In the genomic region with DNA sequence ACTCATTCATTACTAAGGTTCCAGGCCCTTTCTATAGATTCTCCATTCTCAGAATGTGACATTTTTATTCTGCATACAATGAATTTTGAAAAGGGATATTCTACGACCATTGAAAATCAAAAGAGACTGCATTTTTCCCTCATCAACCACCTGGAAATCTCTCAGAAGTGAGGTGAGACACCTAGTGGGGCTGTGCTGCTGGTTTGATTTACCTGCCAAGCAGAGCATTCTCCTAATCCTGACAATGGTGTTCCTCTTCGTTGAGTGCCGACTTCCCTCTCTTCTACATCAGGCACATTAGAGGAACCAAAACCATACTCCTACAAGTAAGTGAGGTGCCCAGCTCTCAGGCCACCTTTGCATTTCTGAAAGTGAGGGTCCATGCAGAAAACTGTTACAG, we compare ENCODE assay signal across 1 cellular context.
TF ChIP-seq lines count a peak whose summit lies in the region.

No MANE protein-coding gene starts in this region.

TF ChIP-seq in WTC11, 78 proteins besides CTCF, POLR2A, EP300 and RAD21 (continued from another document):
- TF ChIP-seq, protein P1, sequence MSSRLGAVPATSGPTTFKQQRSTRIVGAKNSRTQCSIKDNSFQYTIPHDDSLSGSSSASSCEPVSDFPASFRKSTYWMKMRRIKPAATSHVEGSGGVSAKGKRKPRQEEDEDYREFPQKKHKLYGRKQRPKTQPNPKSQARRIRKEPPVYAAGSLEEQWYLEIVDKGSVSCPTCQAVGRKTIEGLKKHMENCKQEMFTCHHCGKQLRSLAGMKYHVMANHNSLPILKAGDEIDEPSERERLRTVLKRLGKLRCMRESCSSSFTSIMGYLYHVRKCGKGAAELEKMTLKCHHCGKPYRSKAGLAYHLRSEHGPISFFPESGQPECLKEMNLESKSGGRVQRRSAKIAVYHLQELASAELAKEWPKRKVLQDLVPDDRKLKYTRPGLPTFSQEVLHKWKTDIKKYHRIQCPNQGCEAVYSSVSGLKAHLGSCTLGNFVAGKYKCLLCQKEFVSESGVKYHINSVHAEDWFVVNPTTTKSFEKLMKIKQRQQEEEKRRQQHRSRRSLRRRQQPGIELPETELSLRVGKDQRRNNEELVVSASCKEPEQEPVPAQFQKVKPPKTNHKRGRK (CRISPR knock-in tag; IDR thresholded peaks at IDR 0.05; ENCODE audit: borderline replicate concordance): no peak
- TF ChIP-seq ZNF121 (CRISPR knock-in tag; IDR thresholded peaks at IDR 0.05): no peak
